Comparison of ENCODE assay signal across 16 cellular contexts in genomic region chr15:93341164-93341563, GRCh38.
DNase-seq lines count a peak whose midpoint lies in the region; ATAC-seq and TF ChIP-seq lines count a peak whose summit lies in the region.
"Had no signal": no experiment of that assay in that cellular context is flagged by ENCODE, and none has a peak within 500 bp of the region (broad histone marks: within the 10 kb centered on the region; RNA-seq: fewer than 3 reads in every experiment).

No MANE protein-coding gene starts in this region.

- no peak overlapping the region for H3K27ac ChIP-seq in SK-N-SH (ENCODE audit: low read depth in 2 of 2, low read length in 1 of 2)
- no peak overlapping the region for H3K27ac ChIP-seq in GM23338 (ENCODE audit: low read depth)
- H3K27ac ChIP-seq: 22Rv1, A549 had no signal

- H4K20me1 ChIP-seq in SK-N-SH (ENCODE audit: insufficient read depth): no peaks in the 10 kb centered on the region
- H4K20me1 ChIP-seq in GM23338 (replicated peaks; ENCODE audit: insufficient read depth): no peaks in the 10 kb centered on the region

- H3K9me3 Mint-ChIP-seq in nephron (peaks cover 3% of the 10 kb centered on the region), GM23338 (no peaks in the 10 kb centered on the region)
- H3K9me3 Mint-ChIP-seq: CD8-positive, alpha-beta T cell had no signal

- POLR2A ChIA-PET in SK-N-SH (lab: Yijun Ruan, JAX): no interaction called here

- H3K4me3 ChIP-seq in SK-N-SH (ENCODE audit: low read depth in 2 of 2, low read length in 1 of 2) (no peak overlapping the region), GM23338 (no peak overlapping the region)
- H3K4me3 ChIP-seq: A549 had no signal

- H3K27ac Mint-ChIP-seq in nephron (peak overlapping the region; percentile 40 to 93 (median 48)), GM23338 (no peak overlapping the region)
- H3K27ac Mint-ChIP-seq: CD8-positive, alpha-beta T cell; HFFc6; IgD-negative memory B cell had no signal

- peak; percentile 34 for DNase-seq in SK-N-SH
- DNase-seq in NCI-H524 treated with DMSO at 0.1 percent for 48 hours (lab: John Stamatoyannopoulos, UW): peak; percentile 57
- DNase-seq in GM23338 (ENCODE audit: low spot score): no peak
- DNase-seq in LoVo (ENCODE audit: low spot score): no peak
- DNase-seq: AML-193; CD8-positive, alpha-beta T cell; GOT3; H7; HFFc6 had no signal

- no peak overlapping the region for H3K9ac ChIP-seq in SK-N-SH

- H3K36me3 ChIP-seq in SK-N-SH (replicated peaks in 1 of 2; ENCODE audit: control insufficient read depth in 1 of 2, insufficient read depth in 2 of 2, low read length in 1 of 2) (no peaks in the 10 kb centered on the region), GM23338 (ENCODE audit: insufficient read depth) (no peaks in the 10 kb centered on the region)

- H3K9me2 ChIP-seq in SK-N-SH (no peaks in the 10 kb centered on the region), GM23338 (ENCODE audit: insufficient read depth) (0 out of 2 replicates have a peak, but pooled peaks cover 3% of the 10 kb centered on the region)

- H3K27me3 ChIP-seq in SK-N-SH (ENCODE audit: insufficient read depth) (no peaks in the 10 kb centered on the region), GM23338 (ENCODE audit: insufficient read depth) (0 out of 2 replicates have a peak, but pooled peaks cover under 1% of the 10 kb centered on the region)

- H3K79me2 ChIP-seq in SK-N-SH (ENCODE audit: insufficient read depth) (no peaks in the 10 kb centered on the region), GM23338 (replicated peaks; ENCODE audit: insufficient read depth) (no peaks in the 10 kb centered on the region)

- 0 out of 2 replicates have a peak, but pooled peaks cover 1% of the 10 kb centered on the region for H3K9me3 ChIP-seq in SK-N-SH
- H3K9me3 ChIP-seq: A549 had no signal

- no peak overlapping the region for H3K4me2 ChIP-seq in SK-N-SH
- H3K4me2 ChIP-seq in GM23338: no peak overlapping the region
- H3K4me2 ChIP-seq: A549 had no signal

- ATAC-seq in SK-N-SH treated with all-trans-retinoic acid at 6 μM for 48 hours (no peak), GM21737 (IDR thresholded peaks at IDR 0.05; ENCODE audit: unreplicated experiment) (no peak), GM23338 (no peak)
- ATAC-seq: A549; CD8-positive, alpha-beta T cell; HCT116 had no signal

- 0 out of 4 replicates have a peak, but pooled peaks of 1 of the 2 experiments have one; percentile 30 for TF ChIP-seq EP300 in SK-N-SH (IDR thresholded peaks at IDR 0.05; ENCODE audit: borderline replicate concordance in 1 of 2, low read depth in 1 of 2, low read length in 1 of 2)

- H3K4me1 Mint-ChIP-seq in nephron (peaks cover 29% of the 10 kb centered on the region), GM23338 (no peaks in the 10 kb centered on the region)
- H3K4me1 Mint-ChIP-seq: IgD-negative memory B cell had no signal

- TF ChIP-seq RAD21 in SK-N-SH (IDR thresholded peaks at IDR 0.05; ENCODE audit: low read length): no peak

- H3K4me1 ChIP-seq in SK-N-SH (ENCODE audit: control insufficient read depth in 1 of 2, insufficient read depth in 2 of 2, low read depth in 1 of 2, low read length in 1 of 2) (peaks cover 0 to 3% of the 10 kb centered on the region in 2 experiments; a peak in 1 of 4 replicates), GM23338 (ENCODE audit: insufficient read depth) (no peaks in the 10 kb centered on the region)
- H3K4me1 ChIP-seq: A549 had no signal

- no peaks in the 10 kb centered on the region for H3K36me3 Mint-ChIP-seq in nephron (ENCODE audit: low read depth)
- H3K36me3 Mint-ChIP-seq in GM23338 (ENCODE audit: low read depth): no peaks in the 10 kb centered on the region
- H3K36me3 Mint-ChIP-seq: CD8-positive, alpha-beta T cell; IgD-negative memory B cell had no signal

- CTCF ChIA-PET in SK-N-SH (lab: Yijun Ruan, JAX): no interaction called here

- no peak overlapping the region for H2AFZ ChIP-seq in SK-N-SH (ENCODE audit: low read depth)
- no peak overlapping the region for H2AFZ ChIP-seq in GM23338

- 65% methylated on average over 4 of the region's 4 CpGs for WGBS in SK-N-SH (ENCODE audit: low lambda C conversion rate)

- TF ChIP-seq CTCF in SK-N-SH (IDR thresholded peaks at IDR 0.05) (no peak), nephron (IDR thresholded peaks at IDR 0.05; ENCODE audit: unreplicated experiment in 3 of 3) (no peak), GM23338 (conservative IDR thresholded peaks at IDR 0.05; ENCODE audit: low read depth in 2 of 2) (no peak)

- H3K27me3 Mint-ChIP-seq in nephron (ENCODE audit: low read depth) (peaks cover 13% of the 10 kb centered on the region), GM23338 (ENCODE audit: insufficient read depth, low read depth, poor library complexity) (peaks cover 5% of the 10 kb centered on the region)
- H3K27me3 Mint-ChIP-seq: IgD-negative memory B cell had no signal

- H3K4me3 Mint-ChIP-seq in nephron: no peak overlapping the region
- no peak overlapping the region for H3K4me3 Mint-ChIP-seq in GM23338
- H3K4me3 Mint-ChIP-seq: CD8-positive, alpha-beta T cell; HFFc6; IgD-negative memory B cell had no signal

- H3F3A ChIP-seq in SK-N-SH (replicated peaks; ENCODE audit: insufficient read depth): no peaks in the 10 kb centered on the region
- no peaks in the 10 kb centered on the region for H3F3A ChIP-seq in GM23338 (replicated peaks; ENCODE audit: low read depth)

TF ChIP-seq in SK-N-SH, 30 proteins besides CTCF, POLR2A, EP300 and RAD21 (continues in another document):
- TF ChIP-seq, protein P1, sequence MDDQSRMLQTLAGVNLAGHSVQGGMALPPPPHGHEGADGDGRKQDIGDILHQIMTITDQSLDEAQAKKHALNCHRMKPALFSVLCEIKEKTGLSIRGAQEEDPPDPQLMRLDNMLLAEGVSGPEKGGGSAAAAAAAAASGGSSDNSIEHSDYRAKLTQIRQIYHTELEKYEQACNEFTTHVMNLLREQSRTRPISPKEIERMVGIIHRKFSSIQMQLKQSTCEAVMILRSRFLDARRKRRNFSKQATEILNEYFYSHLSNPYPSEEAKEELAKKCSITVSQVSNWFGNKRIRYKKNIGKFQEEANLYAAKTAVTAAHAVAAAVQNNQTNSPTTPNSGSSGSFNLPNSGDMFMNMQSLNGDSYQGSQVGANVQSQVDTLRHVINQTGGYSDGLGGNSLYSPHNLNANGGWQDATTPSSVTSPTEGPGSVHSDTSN (IDR thresholded peaks at IDR 0.05): no peak
- TF ChIP-seq IRF3 (IDR thresholded peaks at IDR 0.05; ENCODE audit: low read depth, low read length): no peak
- TF ChIP-seq MXI1 (IDR thresholded peaks at IDR 0.05; ENCODE audit: low read depth, low read length): no peak
- no peak for TF ChIP-seq GABPA (IDR thresholded peaks at IDR 0.05; ENCODE audit: low read depth)

TF ChIP-seq in SK-N-SH treated with all-trans-retinoic acid at 6 μM for 48 hours, 23 proteins besides CTCF, POLR2A, EP300 and RAD21 (continues in another document):
- TF ChIP-seq CSDC2 (CRISPR knock-in tag; IDR thresholded peaks at IDR 0.05) (no peak), SNAI2 (CRISPR knock-in tag; IDR thresholded peaks at IDR 0.05) (no peak), CREB5 (CRISPR knock-in tag; IDR thresholded peaks at IDR 0.05; ENCODE audit: low read depth) (no peak), ZFP30 (CRISPR knock-in tag; IDR thresholded peaks at IDR 0.05) (no peak), ZFP3 (CRISPR knock-in tag; IDR thresholded peaks at IDR 0.05) (no peak)

TF ChIP-seq in GM23338, 12 proteins besides CTCF, POLR2A, EP300 and RAD21 (continues in another document):
- TF ChIP-seq CREB1 (CRISPR knock-in tag; IDR thresholded peaks at IDR 0.05; ENCODE audit: low read depth) (no peak), POLR2AphosphoS5 (IDR thresholded peaks at IDR 0.05; ENCODE audit: low read depth) (no peak), ZNF331 (CRISPR knock-in tag; IDR thresholded peaks at IDR 0.05; ENCODE audit: low read depth) (no peak)

Comparison
In these comparisons a context has a peak if more than half of its experiments do, and no peak if none do; other contexts are left out.
1. DNase-seq: peak in SK-N-SH (single experiment) and NCI-H524 treated with DMSO at 0.1 percent for 48 hours (single experiment); none in GM23338 (single experiment) and LoVo (single experiment).